12 cellular contexts compared by ENCODE assay signal in genomic region chr3:81580399-81580798, GRCh38.
DNase-seq lines count a peak whose midpoint lies in the region; ATAC-seq, FAIRE-seq and TF ChIP-seq lines count a peak whose summit lies in the region.
"Had no signal": no experiment of that assay in that cellular context is flagged by ENCODE, and none has a peak within 500 bp of the region (broad histone marks: within the 10 kb centered on the region; RNA-seq: fewer than 3 reads in every experiment).

No MANE protein-coding gene starts in this region.

- H3K27me3 ChIP-seq in right atrium auricular region (no peaks in the 10 kb centered on the region), trophoblast cell (ENCODE audit: insufficient read depth, low read length) (no peaks in the 10 kb centered on the region), small intestine (ENCODE audit: control insufficient read depth in 2 of 2, insufficient read depth in 2 of 2, low read length in 2 of 2) (no peaks in the 10 kb centered on the region), spleen (replicated peaks in 1 of 7) (no peaks in the 10 kb centered on the region)
- H3K27me3 ChIP-seq: BLaER1 treated with 17β-estradiol and CSF1 and Interleukin-3, amounts not matched to agents 10 nM and 100 nM had no signal

- H3K36me3 ChIP-seq in right atrium auricular region (no peaks in the 10 kb centered on the region), trophoblast cell (ENCODE audit: control insufficient read depth in 1 of 2, insufficient read depth in 2 of 2, low read length in 2 of 2) (no peaks in the 10 kb centered on the region), small intestine (ENCODE audit: control insufficient read depth in 2 of 2, insufficient read depth in 2 of 2, low read length in 2 of 2) (no peaks in the 10 kb centered on the region), spleen (peaks cover 0 to 38% (median 0%) of the 10 kb centered on the region in 6 donors)

- no peak overlapping the region for H2AK5ac ChIP-seq in trophoblast cell (ENCODE audit: low read length)

- no peak overlapping the region for H2AFZ ChIP-seq in trophoblast cell (ENCODE audit: insufficient read depth, low read length, poor library complexity)

- peak overlapping the region; percentile 43 for H3K4me2 ChIP-seq in trophoblast cell (ENCODE audit: low read length)
- H3K4me2 ChIP-seq: BLaER1 treated with 17β-estradiol and CSF1 and Interleukin-3, amounts not matched to agents 10 nM and 100 nM had no signal

- H3K9me3 ChIP-seq in right atrium auricular region: no peaks in the 10 kb centered on the region
- H3K9me3 ChIP-seq in trophoblast cell (ENCODE audit: insufficient read depth, low read depth, low read length): no peaks in the 10 kb centered on the region
- H3K9me3 ChIP-seq in small intestine (ENCODE audit: control insufficient read depth, low read depth): no peaks in the 10 kb centered on the region
- H3K9me3 ChIP-seq in spleen: no peaks in the 10 kb centered on the region
- H3K9me3 ChIP-seq: BLaER1 treated with 17β-estradiol and CSF1 and Interleukin-3, amounts not matched to agents 10 nM and 100 nM had no signal

- no peak overlapping the region for H3K23ac ChIP-seq in trophoblast cell (ENCODE audit: low read length)

- intact Hi-C loops in Right ventricle myocardium inferior (cut with DNase I): no loop called here
- intact Hi-C loops in spleen (cut with DNase I; ENCODE audit: low total_unique reads): no loop called here

- no peaks in the 10 kb centered on the region for H3K79me1 ChIP-seq in trophoblast cell (ENCODE audit: low read length)

- TF ChIP-seq POLR2A in spleen (IDR thresholded peaks at IDR 0.05): no peak

- H3K9ac ChIP-seq in trophoblast cell (ENCODE audit: low read length): no peak overlapping the region
- H3K9ac ChIP-seq: BLaER1 treated with 17β-estradiol and CSF1 and Interleukin-3, amounts not matched to agents 10 nM and 100 nM had no signal

- no peaks in the 10 kb centered on the region for H3K4me1 ChIP-seq in right atrium auricular region
- H3K4me1 ChIP-seq in trophoblast cell (ENCODE audit: control insufficient read depth in 1 of 2, insufficient read depth in 2 of 2, low read length in 2 of 2): no peaks in the 10 kb centered on the region
- no peaks in the 10 kb centered on the region for H3K4me1 ChIP-seq in small intestine (ENCODE audit: control insufficient read depth in 2 of 2, insufficient read depth in 1 of 2, low read depth in 1 of 2, low read length in 1 of 2)
- H3K4me1 ChIP-seq in spleen: no peaks in the 10 kb centered on the region

- no peak overlapping the region for H2BK120ac ChIP-seq in trophoblast cell (ENCODE audit: insufficient read depth, low read length, poor library complexity)

- no peaks in the 10 kb centered on the region for H3K79me2 ChIP-seq in trophoblast cell (ENCODE audit: control insufficient read depth, insufficient read depth, low read length, poor library complexity)

- no peak overlapping the region for H4K8ac ChIP-seq in trophoblast cell (ENCODE audit: low read depth, low read length)

- no peak for TF ChIP-seq CTCF in right atrium auricular region (IDR thresholded peaks at IDR 0.05)
- no peak for TF ChIP-seq CTCF in spleen (IDR thresholded peaks at IDR 0.05 in 8 of 11, conservative IDR thresholded peaks at IDR 0.05 in 3 of 11)

- H2BK5ac ChIP-seq in trophoblast cell (ENCODE audit: low read depth, low read length, poor library complexity): no peak overlapping the region

- DNase-seq in Right ventricle myocardium inferior (ENCODE audit: missing footprints) (no peak), right atrium auricular region (ENCODE audit: low spot score) (no peak), dermis blood vessel endothelial cell (peak; percentile 12), left lobe of liver (ENCODE audit: low spot score) (no peak), trophoblast cell (no peak), small intestine (no peak), spleen (no peak)
- DNase-seq: DMS 273 treated with DMSO at 0.1 percent for 48 hours, IMR-90, NCI-H524 had no signal

- WGBS in trophoblast cell (ENCODE audit: extremely low coverage, insufficient coverage, insufficient read length): no CpG with 5 or more reads among the region's 5 CpGs
- WGBS in small intestine, 3 donors: 59 to 91% (median 86%) methylated on average over 5 of the region's 5 CpGs
- 70 to 83% (median 81%) methylated on average over 5 of the region's 5 CpGs for WGBS in spleen, 5 donors

- no peak overlapping the region for H3K27ac ChIP-seq in right atrium auricular region
- peak overlapping the region; percentile 14 for H3K27ac ChIP-seq in trophoblast cell (ENCODE audit: low read depth, low read length)
- H3K27ac ChIP-seq in small intestine (ENCODE audit: low read depth in 1 of 2, low read length in 1 of 2): no peak overlapping the region
- no peak overlapping the region for H3K27ac ChIP-seq in spleen
- H3K27ac ChIP-seq: BLaER1 treated with 17β-estradiol and CSF1 and Interleukin-3, amounts not matched to agents 10 nM and 100 nM had no signal

- H3K4ac ChIP-seq in trophoblast cell (ENCODE audit: low read depth, low read length): no peak overlapping the region

- no peak overlapping the region for H4K12ac ChIP-seq in trophoblast cell (ENCODE audit: low read depth, low read length)

- ATAC-seq in Right ventricle myocardium inferior: peak; percentile 44
- ATAC-seq in left lobe of liver: peak; percentile 70
- no peak for ATAC-seq in HG03135 (IDR thresholded peaks at IDR 0.05; ENCODE audit: unreplicated experiment)

- no peak overlapping the region for H3K14ac ChIP-seq in trophoblast cell (ENCODE audit: low read length)

- no peak overlapping the region for H4K91ac ChIP-seq in trophoblast cell (ENCODE audit: low read depth, low read length)

- H2BK12ac ChIP-seq in trophoblast cell (ENCODE audit: low read length): no peak overlapping the region

- no peak for FAIRE-seq in small intestine (lab: Jason Lieb, UNC)

- H3K18ac ChIP-seq in trophoblast cell (ENCODE audit: low read length): no peak overlapping the region

- no peak overlapping the region for H3K4me3 ChIP-seq in right atrium auricular region
- no peak overlapping the region for H3K4me3 ChIP-seq in trophoblast cell (ENCODE audit: low read depth, low read length)
- no peak overlapping the region for H3K4me3 ChIP-seq in small intestine (ENCODE audit: low read depth in 1 of 2, low read length in 2 of 2)
- no peak overlapping the region for H3K4me3 ChIP-seq in spleen
- H3K4me3 ChIP-seq: BLaER1 treated with 17β-estradiol and CSF1 and Interleukin-3, amounts not matched to agents 10 nM and 100 nM had no signal
